ENCODE assay signal across 18 cellular contexts in genomic region chr2:95434507-95435076, GRCh38. TPM values are rescaled to one million over a fixed set of nuclear protein-coding genes. Genes with fewer than 3 reads are reported as not detected.
DNase-seq lines count a peak whose midpoint lies in the region; ATAC-seq and TF ChIP-seq lines count a peak whose summit lies in the region.
"Not testable (repeated sequence)": the region's sequence is repeated elsewhere in the genome, so short reads cannot be mapped to it uniquely, and the experiment has no call there.
"Had no signal": no experiment of that assay in that cellular context is flagged by ENCODE, and none has a peak within 500 bp of the region (broad histone marks: within the 10 kb centered on the region; RNA-seq: fewer than 3 reads in every experiment).

No MANE protein-coding gene starts in this region.

- H3K4me1 ChIP-seq in ascending aorta; lung (ENCODE audit: control insufficient read depth in 2 of 2, insufficient read depth in 2 of 2, low read length in 2 of 2): not testable (repeated sequence)

- intact Hi-C loops in ascending aorta (cut with DNase I); Right ventricle myocardium superior (cut with DNase I): not testable (repeated sequence)

- H3K27ac ChIP-seq in AG04450 (ENCODE audit: low read depth, low read length) = peak overlapping the region; percentile 52
- H3K27ac ChIP-seq in ascending aorta; lung (ENCODE audit: low read depth in 1 of 2, low read length in 1 of 2): not testable (repeated sequence)

- ATAC-seq in esophagus mucosa = peak; percentile 52
- peak; percentile 86 for ATAC-seq in Right ventricle myocardium superior (ENCODE audit: poor library complexity)
- ATAC-seq in lung (ENCODE audit: insufficient read depth, low FRiP score) = peak; percentile 84

- 46 to 83% methylated on average over 2 of the region's 3 CpGs for WGBS in lung, 2 donors

- POLR2A ChIA-PET in AG04450 (lab: Yijun Ruan, JAX) = not testable (repeated sequence)

- CTCF ChIA-PET in AG04450 (lab: Charles Lee) = not testable (repeated sequence)

- H3K27me3 ChIP-seq in AG04450 (ENCODE audit: control insufficient read depth, insufficient read depth, low read length); ascending aorta; lung (ENCODE audit: control insufficient read depth, insufficient read depth): not testable (repeated sequence)

- TF ChIP-seq CTCF in AG04450 (IDR thresholded peaks at IDR 0.05; ENCODE audit: low read depth, low read length); HFF-Myc (IDR thresholded peaks at IDR 0.05; ENCODE audit: low read depth, low read length, missing control alignments); ascending aorta (IDR thresholded peaks at IDR 0.05); lung (IDR thresholded peaks at IDR 0.05; ENCODE audit: control extremely low read depth, extremely low read depth): not testable (repeated sequence)

- not testable (repeated sequence) for H3K36me3 ChIP-seq in ascending aorta; lung (ENCODE audit: control insufficient read depth in 2 of 2, insufficient read depth in 2 of 2, low read length in 2 of 2)

- H3K9me3 ChIP-seq in AG04450 (ENCODE audit: control insufficient read depth, insufficient read depth, low read length); ascending aorta; lung (ENCODE audit: control insufficient read depth in 2 of 2, insufficient read depth in 1 of 2, low read length in 1 of 2): not testable (repeated sequence)

- not testable (repeated sequence) for H3K4me3 ChIP-seq in AG04450 (ENCODE audit: low read depth, low read length); HFF-Myc (replicated peaks; ENCODE audit: low read depth, low read length); ascending aorta; lung; skeletal muscle cell (ENCODE audit: low read depth, low read length)

- DNase-seq in AG04450 (ENCODE audit: low read depth, low spot score) (peak; percentile 36), HFF-Myc (ENCODE audit: extremely low read depth, low read depth) (peak; percentile 19), RPMI7951 (ENCODE audit: low read depth) (peak; percentile 85), ascending aorta (ENCODE audit: low spot score in 2 of 2) (peak; percentile 14 to 91), Right ventricle myocardium superior (peak; percentile 49), lung (ENCODE audit: low spot score) (peak; percentile 76), skeletal muscle cell (ENCODE audit: low read depth) (peak; percentile 51)

RNA-seq across cellular contexts. Expression of gene FAHD2A, which starts 32.1 kb away (rescaled TPM):
- polyA plus RNA-seq in AG04450 (2011; rRNA removed) = 24.9 and 30.9 TPM in 2 replicates
- 25.2 and 30.9 TPM in 2 replicates for polyA minus RNA-seq in AG04450 (2011; rRNA and poly(A)+ RNA removed)
- 26.3 and 37.3 TPM in 2 replicates for total RNA-seq in RPMI7951 (2014; rRNA removed; shearing (Covaris generic))
- total RNA-seq in ascending aorta = 54.0 TPM
- total RNA-seq in esophagus mucosa = 13.6 TPM
- 39.9 TPM for total RNA-seq in Right ventricle myocardium superior
- 10 to 100 TPM; 20.8 to 38.3 TPM for total RNA-seq in lung
- polyA plus RNA-seq in lung = 10 to 100 TPM; 12.6 to 18.3 TPM

RNA-seq across cellular contexts. Expression of gene TRIM43B, which starts 50.0 kb away (rescaled TPM):
- polyA plus RNA-seq in AG04450 (2011; rRNA removed) = not detected in 2 replicates
- not detected in 2 replicates for polyA minus RNA-seq in AG04450 (2011; rRNA and poly(A)+ RNA removed)
- not detected in 2 replicates for total RNA-seq in RPMI7951 (2014; rRNA removed; shearing (Covaris generic))
- not detected for total RNA-seq in ascending aorta
- total RNA-seq in esophagus mucosa = not detected
- not detected for total RNA-seq in Right ventricle myocardium superior
- total RNA-seq in lung = not detected
- polyA plus RNA-seq in lung = not detected
- total RNA-seq: A673; activated CD4-positive, alpha-beta T cell treated with anti-CD3 and anti-CD28 coated beads, Interleukin-2, amount 10 ng/mL, durations not matched to agents 7 days and 5 days; activated naive CD8-positive, alpha-beta T cell treated with anti-CD3 and anti-CD28 coated beads, Interleukin-2, amount 10 ng/mL, durations not matched to agents 7 days and 5 days; activated T-helper 2 cell treated with anti-CD3 and anti-CD28 coated beads, Interferon-gamma antibody, Interleukin-2, Interleukin-4, amounts not matched to agents 10 μg/mL and 5 μg/mL and 100 μg/mL, durations not matched to agents 14 hours and 24 hours and 36 hours; frontal cortex; lower leg skin; ovary; smooth muscle cell; T-cell; urinary bladder had no signal
- polyA plus RNA-seq: ovary, smooth muscle cell, urinary bladder had no signal

Comparison
In these comparisons a context has a peak if more than half of its experiments do, and no peak if none do; other contexts are left out.
1. DNase-seq: peak in every context shown above with its lines; median percentile 85 in RPMI7951; 76 in lung; 52 in ascending aorta; 51 in skeletal muscle cell; 49 in Right ventricle myocardium superior; 36 in AG04450; 19 in HFF-Myc.